ENCODE assay signal across 2 cellular contexts in the genomic region with DNA sequence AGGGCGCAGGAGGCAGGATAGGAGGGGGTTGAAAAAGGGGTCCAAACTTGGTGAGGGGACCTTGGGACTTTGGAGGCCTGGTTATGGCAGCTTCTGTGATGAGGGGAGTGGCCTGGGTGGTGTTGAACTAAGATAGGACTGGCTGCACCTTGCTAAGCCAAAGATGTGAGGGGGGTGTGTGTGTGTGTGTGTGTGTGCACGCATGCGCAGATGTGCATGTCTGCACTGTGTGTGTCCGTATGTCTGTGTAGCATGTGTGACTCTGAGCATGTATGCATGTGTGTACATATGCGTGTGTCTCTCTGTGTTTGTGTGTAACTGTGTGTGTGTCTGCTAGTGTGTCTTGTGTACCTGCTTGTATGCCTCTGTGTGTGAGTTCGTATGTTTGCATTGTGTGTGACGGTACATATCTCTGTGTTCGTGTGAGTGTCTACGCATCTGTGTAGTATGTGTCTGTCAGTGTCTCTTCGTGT.
TF ChIP-seq lines count a peak whose summit lies in the region.

No MANE protein-coding gene starts in this region.

TF ChIP-seq in A549, 52 proteins besides CTCF, POLR2A, EP300 and RAD21:
- no peak for TF ChIP-seq RARB (CRISPR knock-in tag; IDR thresholded peaks at IDR 0.05)
- TF ChIP-seq RNF2 (IDR thresholded peaks at IDR 0.05; ENCODE audit: borderline replicate concordance, low read depth): no peak
- TF ChIP-seq EHF (CRISPR knock-in tag; IDR thresholded peaks at IDR 0.05): no peak
- TF ChIP-seq, protein P1, sequence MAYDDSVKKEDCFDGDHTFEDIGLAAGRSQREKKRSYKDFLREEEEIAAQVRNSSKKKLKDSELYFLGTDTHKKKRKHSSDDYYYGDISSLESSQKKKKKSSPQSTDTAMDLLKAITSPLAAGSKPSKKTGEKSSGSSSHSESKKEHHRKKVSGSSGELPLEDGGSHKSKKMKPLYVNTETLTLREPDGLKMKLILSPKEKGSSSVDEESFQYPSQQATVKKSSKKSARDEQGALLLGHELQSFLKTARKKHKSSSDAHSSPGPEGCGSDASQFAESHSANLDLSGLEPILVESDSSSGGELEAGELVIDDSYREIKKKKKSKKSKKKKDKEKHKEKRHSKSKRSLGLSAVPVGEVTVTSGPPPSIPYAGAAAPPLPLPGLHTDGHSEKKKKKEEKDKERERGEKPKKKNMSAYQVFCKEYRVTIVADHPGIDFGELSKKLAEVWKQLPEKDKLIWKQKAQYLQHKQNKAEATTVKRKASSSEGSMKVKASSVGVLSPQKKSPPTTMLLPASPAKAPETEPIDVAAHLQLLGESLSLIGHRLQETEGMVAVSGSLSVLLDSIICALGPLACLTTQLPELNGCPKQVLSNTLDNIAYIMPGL (CRISPR knock-in tag; IDR thresholded peaks at IDR 0.05; ENCODE audit: borderline replicate concordance): no peak
- no peak for TF ChIP-seq CHD2 (IDR thresholded peaks at IDR 0.05; ENCODE audit: low read length, partially characterized antibody)
- no peak for TF ChIP-seq NR3C1 (IDR thresholded peaks at IDR 0.05)
- TF ChIP-seq HOXB13 (CRISPR knock-in tag; IDR thresholded peaks at IDR 0.05; ENCODE audit: low read depth): no peak
- no peak for TF ChIP-seq REST (IDR thresholded peaks at IDR 0.05)
- no peak for TF ChIP-seq ZNF302 (CRISPR knock-in tag; IDR thresholded peaks at IDR 0.05)
- TF ChIP-seq KDM5A (IDR thresholded peaks at IDR 0.05): no peak
- TF ChIP-seq ZFP36 (IDR thresholded peaks at IDR 0.05; ENCODE audit: borderline replicate concordance, partially characterized antibody): no peak
- no peak for TF ChIP-seq POLR2AphosphoS2 (conservative IDR thresholded peaks at IDR 0.05; ENCODE audit: low read length)
- no peak for TF ChIP-seq USF2 (IDR thresholded peaks at IDR 0.05)
- TF ChIP-seq, protein P2, sequence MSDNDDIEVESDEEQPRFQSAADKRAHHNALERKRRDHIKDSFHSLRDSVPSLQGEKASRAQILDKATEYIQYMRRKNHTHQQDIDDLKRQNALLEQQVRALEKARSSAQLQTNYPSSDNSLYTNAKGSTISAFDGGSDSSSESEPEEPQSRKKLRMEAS (IDR thresholded peaks at IDR 0.05): no peak
- TF ChIP-seq RFX5 (IDR thresholded peaks at IDR 0.05): no peak
- no peak for TF ChIP-seq ATOH8 (CRISPR knock-in tag; IDR thresholded peaks at IDR 0.05; ENCODE audit: low read depth)
- no peak for TF ChIP-seq FOSB (CRISPR knock-in tag; IDR thresholded peaks at IDR 0.05)
- TF ChIP-seq HOXB5 (CRISPR knock-in tag; IDR thresholded peaks at IDR 0.05): no peak

TF ChIP-seq in IMR-90, 13 proteins besides CTCF, POLR2A, EP300 and RAD21:
- TF ChIP-seq CEBPB (IDR thresholded peaks at IDR 0.05; ENCODE audit: low read depth, low read length) (no peak), ELK1 (IDR thresholded peaks at IDR 0.05; ENCODE audit: borderline replicate concordance, low read depth, low read length) (no peak), RCOR1 (IDR thresholded peaks at IDR 0.05; ENCODE audit: insufficient replicate concordance, low read length) (no peak), USF2 (IDR thresholded peaks at IDR 0.05; ENCODE audit: low read depth, low read length) (no peak), BHLHE40 (IDR thresholded peaks at IDR 0.05; ENCODE audit: low read depth, low read length) (no peak), SMC3 (IDR thresholded peaks at IDR 0.05; ENCODE audit: low read depth, low read length) (no peak), MXI1 (IDR thresholded peaks at IDR 0.05; ENCODE audit: borderline replicate concordance, low read depth, low read length) (no peak), RFX5 (IDR thresholded peaks at IDR 0.05; ENCODE audit: low read depth, low read length) (no peak), CHD1 (IDR thresholded peaks at IDR 0.05; ENCODE audit: low read depth, low read length) (no peak), FOS (IDR thresholded peaks at IDR 0.05; ENCODE audit: low read depth, low read length) (no peak), MAFK (IDR thresholded peaks at IDR 0.05; ENCODE audit: low read depth, low read length) (no peak), MAZ (IDR thresholded peaks at IDR 0.05; ENCODE audit: borderline replicate concordance, low read depth, low read length) (no peak)
